In genomic region chr3:131435000-131435399, GRCh38 we compare ENCODE assay signal across 1 cellular context.
TF ChIP-seq lines count a peak whose summit lies in the region.

No MANE protein-coding gene starts in this region.

TF ChIP-seq in SK-N-SH treated with all-trans-retinoic acid at 6 μM for 48 hours, 23 proteins besides CTCF, POLR2A, EP300 and RAD21 (continued from another document):
- TF ChIP-seq BACH2 (CRISPR knock-in tag; IDR thresholded peaks at IDR 0.05; ENCODE audit: borderline replicate concordance) (no peak), SNAI2 (CRISPR knock-in tag; IDR thresholded peaks at IDR 0.05) (no peak), CSRNP3 (CRISPR knock-in tag; IDR thresholded peaks at IDR 0.05) (no peak)
- TF ChIP-seq, protein P1, sequence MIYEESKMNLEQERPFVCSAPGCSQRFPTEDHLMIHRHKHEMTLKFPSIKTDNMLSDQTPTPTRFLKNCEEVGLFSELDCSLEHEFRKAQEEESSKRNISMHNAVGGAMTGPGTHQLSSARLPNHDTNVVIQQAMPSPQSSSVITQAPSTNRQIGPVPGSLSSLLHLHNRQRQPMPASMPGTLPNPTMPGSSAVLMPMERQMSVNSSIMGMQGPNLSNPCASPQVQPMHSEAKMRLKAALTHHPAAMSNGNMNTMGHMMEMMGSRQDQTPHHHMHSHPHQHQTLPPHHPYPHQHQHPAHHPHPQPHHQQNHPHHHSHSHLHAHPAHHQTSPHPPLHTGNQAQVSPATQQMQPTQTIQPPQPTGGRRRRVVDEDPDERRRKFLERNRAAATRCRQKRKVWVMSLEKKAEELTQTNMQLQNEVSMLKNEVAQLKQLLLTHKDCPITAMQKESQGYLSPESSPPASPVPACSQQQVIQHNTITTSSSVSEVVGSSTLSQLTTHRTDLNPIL (CRISPR knock-in tag; IDR thresholded peaks at IDR 0.05; ENCODE audit: low read depth), result no peak
TF ChIP-seq in SK-N-SH treated with all-trans-retinoic acid at 6 μM for 48 hours: peak in this region for 0.
